10 cellular contexts compared by ENCODE assay signal in the genomic region with DNA sequence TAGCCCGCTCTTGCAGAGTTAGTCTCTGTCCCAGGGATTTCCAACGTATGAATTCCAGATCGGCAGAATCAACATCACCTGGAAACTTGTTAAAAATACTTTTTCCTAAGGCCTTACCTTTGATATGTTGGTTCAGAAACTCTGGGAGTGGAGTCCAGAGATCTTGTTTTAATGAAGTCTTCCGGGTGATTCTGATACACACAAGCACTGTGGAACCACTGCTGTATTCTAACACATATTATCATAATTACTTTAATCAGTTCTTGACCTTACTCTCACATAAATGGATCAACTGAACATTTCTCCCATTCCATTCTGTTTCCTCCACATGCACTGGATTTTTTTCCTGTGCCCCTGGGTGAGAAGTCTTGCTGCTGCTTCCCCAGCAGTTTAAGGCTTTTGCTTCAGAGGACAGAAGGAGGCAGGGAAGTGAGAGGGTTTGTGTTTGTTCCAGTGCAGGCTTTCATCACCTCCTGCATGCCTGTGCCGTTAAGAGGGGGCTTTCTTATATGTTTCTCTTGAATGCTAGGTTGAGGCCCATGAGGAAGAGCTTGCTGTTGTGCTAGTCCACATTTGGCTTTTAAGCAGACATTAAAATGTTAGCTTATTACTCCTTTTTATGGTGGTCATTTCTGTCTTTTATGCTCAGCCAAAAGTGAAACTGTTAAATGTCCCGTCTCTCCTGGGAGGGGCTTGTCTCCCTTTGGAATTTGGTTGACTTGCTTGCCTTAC. TPM values are rescaled to one million over a fixed set of nuclear protein-coding genes. Genes with fewer than 3 reads are reported as not detected.
DNase-seq lines count a peak whose midpoint lies in the region; ATAC-seq, FAIRE-seq and TF ChIP-seq lines count a peak whose summit lies in the region.
"Had no signal": no experiment of that assay in that cellular context is flagged by ENCODE, and none has a peak within 500 bp of the region (broad histone marks: within the 10 kb centered on the region; RNA-seq: fewer than 3 reads in every experiment).

No MANE protein-coding gene starts in this region.

- no peak for TF ChIP-seq POLR2A in thyroid gland (IDR thresholded peaks at IDR 0.05)

- peak overlapping the region; percentile 33 to 71 for H3K9ac ChIP-seq in liver (ENCODE audit: low read depth in 1 of 2, low read length in 2 of 2)

- POLR2A ChIA-PET in activated CD4-positive, alpha-beta T cell treated with anti-CD3 and anti-CD28 coated beads for 36 hours (lab: Charles Lee): no interaction called here

- H3K4me1 Mint-ChIP-seq in activated CD4-positive, alpha-beta T cell treated with anti-CD3 and anti-CD28 coated beads for 36 hours: peaks cover 74% of the 10 kb centered on the region

- no peaks in the 10 kb centered on the region for H3K9me3 ChIP-seq in liver (ENCODE audit: control insufficient read depth in 4 of 4, low read length in 3 of 4)
- no peaks in the 10 kb centered on the region for H3K9me3 ChIP-seq in thyroid gland

- H3K27me3 Mint-ChIP-seq in activated CD4-positive, alpha-beta T cell treated with anti-CD3 and anti-CD28 coated beads for 36 hours: no peaks in the 10 kb centered on the region

- no peak for DNase-seq in activated CD4-positive, alpha-beta T cell treated with anti-CD3 and anti-CD28 coated beads for 36 hours
- no peak for DNase-seq in activated CD4-positive, alpha-beta T cell treated with anti-CD3 and anti-CD28 coated beads for 1 hour
- no peak for DNase-seq in bronchial epithelial cell (ENCODE audit: low read depth)
- peak in 1 of 2 donors; percentile 13 for DNase-seq in thyroid gland
- DNase-seq in NCI-H187 treated with DMSO at 0.1 percent for 48 hours (lab: John Stamatoyannopoulos, UW): no peak

- TF ChIP-seq RAD21 in liver (IDR thresholded peaks at IDR 0.05): no peak

- H3K27ac ChIP-seq in liver (ENCODE audit: low read depth in 1 of 2, low read length in 2 of 2): peak overlapping the region; percentile 54
- H3K27ac ChIP-seq in thyroid gland: peak overlapping the region; percentile 12 to 71 (median 45)
- H3K27ac ChIP-seq: C4-2B had no signal

- no peak overlapping the region for H3K4me3 Mint-ChIP-seq in activated CD4-positive, alpha-beta T cell treated with anti-CD3 and anti-CD28 coated beads for 36 hours

- no peak for ATAC-seq in activated CD4-positive, alpha-beta T cell treated with anti-CD3 and anti-CD28 coated beads for 36 hours
- ATAC-seq in HG02610 (IDR thresholded peaks at IDR 0.05; ENCODE audit: unreplicated experiment) (no peak), HG03175 (IDR thresholded peaks at IDR 0.05; ENCODE audit: unreplicated experiment) (no peak)

- H3K36me3 Mint-ChIP-seq in activated CD4-positive, alpha-beta T cell treated with anti-CD3 and anti-CD28 coated beads for 36 hours (ENCODE audit: low read depth): peaks cover 4% of the 10 kb centered on the region

- H3K4me1 ChIP-seq in liver (ENCODE audit: control insufficient read depth in 4 of 4, insufficient read depth in 4 of 4, low read length in 3 of 4): peaks cover 1 to 25% (median 19%) of the 10 kb centered on the region in 4 donors
- H3K4me1 ChIP-seq in thyroid gland: peaks cover 15 to 27% of the 10 kb centered on the region in 2 donors

- intact Hi-C loops in activated CD4-positive, alpha-beta T cell treated with anti-CD3 and anti-CD28 coated beads for 36 hours (cut with DNase I, micrococcal nuclease): no loop called here
- intact Hi-C loops in thyroid gland (cut with DNase I): no loop called here

- H3K27me3 ChIP-seq in bronchial epithelial cell (ENCODE audit: control insufficient read depth, insufficient read depth, low read length) (no peaks in the 10 kb centered on the region), liver (ENCODE audit: control insufficient read depth in 4 of 4, insufficient read depth in 4 of 4, low read length in 3 of 4) (no peaks in the 10 kb centered on the region), thyroid gland (no peaks in the 10 kb centered on the region)

- CTCF ChIA-PET in activated CD4-positive, alpha-beta T cell treated with anti-CD3 and anti-CD28 coated beads for 36 hours (lab: Charles Lee): interaction anchor here (0.6 to 3.1 kb wide), 3 partner anchors 9 to 177 kb away, joined by 3 to 19 read pairs (median 11); no protein-coding TSS in a partner anchor

- peak overlapping the region; percentile 30 for H3K4me3 ChIP-seq in bronchial epithelial cell (ENCODE audit: low read depth, low read length)
- H3K4me3 ChIP-seq in liver (ENCODE audit: low read depth in 1 of 3, low read length in 3 of 3): peak overlapping the region; percentile 27 to 83 (median 68)
- H3K4me3 ChIP-seq in thyroid gland (replicated peaks in 1 of 3): peak overlapping the region in 1 of 3 donors; percentile 25

- no peak for TF ChIP-seq CTCF in bronchial epithelial cell (IDR thresholded peaks at IDR 0.05; ENCODE audit: insufficient read depth, low read length, severe bottlenecking)
- TF ChIP-seq CTCF in liver (IDR thresholded peaks at IDR 0.05; ENCODE audit: low read depth, low read length, missing input control): no peak
- TF ChIP-seq CTCF in thyroid gland (IDR thresholded peaks at IDR 0.05): no peak

- no peaks in the 10 kb centered on the region for H3K9me3 Mint-ChIP-seq in activated CD4-positive, alpha-beta T cell treated with anti-CD3 and anti-CD28 coated beads for 36 hours (ENCODE audit: low read depth)

- 35% methylated on average over 6 of the region's 6 CpGs for WGBS in liver
- WGBS in thyroid gland, 2 donors: 46 to 50% methylated on average over 6 of the region's 6 CpGs

- H3K36me3 ChIP-seq in bronchial epithelial cell (ENCODE audit: control insufficient read depth, insufficient read depth, low read length) (no peaks in the 10 kb centered on the region), liver (ENCODE audit: control insufficient read depth in 4 of 4, insufficient read depth in 3 of 4, low read depth in 1 of 4, low read length in 3 of 4) (no peaks in the 10 kb centered on the region), thyroid gland (no peaks in the 10 kb centered on the region)

- peak overlapping the region; percentile 25 for H3K27ac Mint-ChIP-seq in activated CD4-positive, alpha-beta T cell treated with anti-CD3 and anti-CD28 coated beads for 36 hours

- FAIRE-seq in bronchial epithelial cell (lab: Jason Lieb, UNC): no peak
- FAIRE-seq: colon had no signal

TF ChIP-seq in liver, 16 proteins besides CTCF, POLR2A, EP300 and RAD21:
- TF ChIP-seq SP1 (IDR thresholded peaks at IDR 0.05): no peak
- TF ChIP-seq HNF4G (IDR thresholded peaks at IDR 0.05): no peak
- peak; percentile 26 for TF ChIP-seq YY1 (IDR thresholded peaks at IDR 0.05)
- TF ChIP-seq EGR1 (IDR thresholded peaks at IDR 0.05; ENCODE audit: low read depth in 2 of 2): no peak
- no peak for TF ChIP-seq FOXA2 (IDR thresholded peaks at IDR 0.05)
- TF ChIP-seq, protein P1, sequence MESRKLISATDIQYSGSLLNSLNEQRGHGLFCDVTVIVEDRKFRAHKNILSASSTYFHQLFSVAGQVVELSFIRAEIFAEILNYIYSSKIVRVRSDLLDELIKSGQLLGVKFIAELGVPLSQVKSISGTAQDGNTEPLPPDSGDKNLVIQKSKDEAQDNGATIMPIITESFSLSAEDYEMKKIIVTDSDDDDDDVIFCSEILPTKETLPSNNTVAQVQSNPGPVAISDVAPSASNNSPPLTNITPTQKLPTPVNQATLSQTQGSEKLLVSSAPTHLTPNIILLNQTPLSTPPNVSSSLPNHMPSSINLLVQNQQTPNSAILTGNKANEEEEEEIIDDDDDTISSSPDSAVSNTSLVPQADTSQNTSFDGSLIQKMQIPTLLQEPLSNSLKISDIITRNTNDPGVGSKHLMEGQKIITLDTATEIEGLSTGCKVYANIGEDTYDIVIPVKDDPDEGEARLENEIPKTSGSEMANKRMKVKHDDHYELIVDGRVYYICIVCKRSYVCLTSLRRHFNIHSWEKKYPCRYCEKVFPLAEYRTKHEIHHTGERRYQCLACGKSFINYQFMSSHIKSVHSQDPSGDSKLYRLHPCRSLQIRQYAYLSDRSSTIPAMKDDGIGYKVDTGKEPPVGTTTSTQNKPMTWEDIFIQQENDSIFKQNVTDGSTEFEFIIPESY (IDR thresholded peaks at IDR 0.05): no peak
- TF ChIP-seq, protein P2, sequence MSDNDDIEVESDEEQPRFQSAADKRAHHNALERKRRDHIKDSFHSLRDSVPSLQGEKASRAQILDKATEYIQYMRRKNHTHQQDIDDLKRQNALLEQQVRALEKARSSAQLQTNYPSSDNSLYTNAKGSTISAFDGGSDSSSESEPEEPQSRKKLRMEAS (IDR thresholded peaks at IDR 0.05): no peak

RNA-seq across cellular contexts. Expression of a gene that starts 32.4 kb away (rescaled TPM):
- total RNA-seq in activated CD4-positive, alpha-beta T cell treated with anti-CD3 and anti-CD28 coated beads for 36 hours: 10 to 100 TPM; 61.2 to 85.2 TPM
- 22.4 and 25.2 TPM in 2 replicates for total RNA-seq in bronchial epithelial cell
- 10 to 100 TPM in 1 of 2 donors, 1 to 10 TPM in 1; 6.5 to 18.2 TPM for total RNA-seq in liver
- polyA plus RNA-seq in liver: 10 to 100 TPM in 1 of 2 donors, 1 to 10 TPM in 1; 5.6 to 17.7 TPM
- 10 to 100 TPM; 50.1 to 71.0 (median 58.4) TPM for total RNA-seq in thyroid gland
